Comparison of ENCODE assay signal across 1 cellular context in the genomic region with DNA sequence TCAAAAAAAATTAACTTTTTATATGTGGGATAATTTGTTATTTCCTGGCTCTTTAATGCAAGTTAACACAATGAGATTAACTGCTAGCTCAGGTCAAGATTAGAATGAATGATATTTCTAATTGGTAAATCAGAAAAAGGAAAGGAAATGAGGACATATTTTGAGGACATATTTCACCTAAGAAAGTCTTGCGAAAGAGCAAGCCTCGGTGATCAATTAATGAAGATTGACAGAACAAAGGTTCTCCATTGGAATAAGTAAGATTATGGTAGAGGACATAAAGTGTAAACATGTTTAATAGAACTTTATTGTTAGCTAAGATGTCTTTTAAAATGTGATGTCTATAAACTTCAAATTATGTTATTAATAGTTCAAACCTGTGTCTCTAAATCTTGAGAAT.
TF ChIP-seq lines count a peak whose summit lies in the region.

No MANE protein-coding gene starts in this region.

TF ChIP-seq in GM12878, 131 proteins besides CTCF, POLR2A, EP300 and RAD21 (continued from another document):
- TF ChIP-seq IKZF1 (conservative IDR thresholded peaks at IDR 0.05) = no peak
